8 cellular contexts compared by ENCODE assay signal in genomic region chr7:66206116-66206908, GRCh38. TPM values are rescaled to one million over a fixed set of nuclear protein-coding genes. Genes with fewer than 3 reads are reported as not detected.
DNase-seq lines count a peak whose midpoint lies in the region; ATAC-seq and TF ChIP-seq lines count a peak whose summit lies in the region.

No MANE protein-coding gene starts in this region.

- no peaks in the 10 kb centered on the region for H3K4me1 ChIP-seq in cardiac muscle cell (ENCODE audit: low read depth)
- no peaks in the 10 kb centered on the region for H3K4me1 ChIP-seq in breast epithelium
- peaks cover 10% of the 10 kb centered on the region for H3K4me1 ChIP-seq in mesodermal cell (ENCODE audit: control insufficient read depth, insufficient read depth, low read length, poor library complexity, severe bottlenecking)
- H3K4me1 ChIP-seq in uterus, result no peaks in the 10 kb centered on the region

- TF ChIP-seq CTCF in cardiac muscle cell (IDR thresholded peaks at IDR 0.05; ENCODE audit: low read depth, low read length) (no peak), breast epithelium (IDR thresholded peaks at IDR 0.05) (no peak), uterus (IDR thresholded peaks at IDR 0.05) (no peak)

- DNase-seq in cardiac muscle cell (ENCODE audit: low read depth in 1 of 2, low spot score in 1 of 2) (peak in 1 of 2 donors; percentile 15), left cardiac atrium (no peak), breast epithelium (ENCODE audit: low spot score in 2 of 2) (no peak), uterus (no peak), NOMO-1 treated with dmso at 0.1 percent for 144 hours (lab: John Stamatoyannopoulos, UW; ENCODE audit: unreplicated experiment) (no peak)

- no peak overlapping the region for H3K27ac ChIP-seq in cardiac muscle cell
- peak overlapping the region; percentile 76 to 94 for H3K27ac ChIP-seq in breast epithelium
- no peak overlapping the region for H3K27ac ChIP-seq in mesodermal cell (ENCODE audit: low read depth, low read length, severe bottlenecking)
- peak overlapping the region; percentile 69 to 76 for H3K27ac ChIP-seq in uterus

- H3K36me3 ChIP-seq in cardiac muscle cell, result no peaks in the 10 kb centered on the region
- no peaks in the 10 kb centered on the region for H3K36me3 ChIP-seq in breast epithelium
- H3K36me3 ChIP-seq in mesodermal cell (ENCODE audit: control insufficient read depth, insufficient read depth, low read length), result peaks cover 15% of the 10 kb centered on the region
- no peaks in the 10 kb centered on the region for H3K36me3 ChIP-seq in uterus

- peak overlapping the region; percentile 83 for H3K4me3 ChIP-seq in cardiac muscle cell
- peak overlapping the region; percentile 98 to 100 (median 100) for H3K4me3 ChIP-seq in breast epithelium
- H3K4me3 ChIP-seq in mesodermal cell (ENCODE audit: extremely low read depth, insufficient read depth, low read length, poor library complexity, severe bottlenecking), result peak overlapping the region; percentile 95
- peak overlapping the region; percentile 65 to 73 for H3K4me3 ChIP-seq in uterus

- ATAC-seq in left cardiac atrium (no peak), GM21786 (IDR thresholded peaks at IDR 0.05; ENCODE audit: unreplicated experiment) (no peak), GM21619 (IDR thresholded peaks at IDR 0.05; ENCODE audit: unreplicated experiment) (no peak)

- intact Hi-C loops in left cardiac atrium (cut with DNase I) (no loop called here), breast epithelium (cut with DNase I; ENCODE audit: low total_unique reads) (no loop called here), uterus (cut with DNase I; ENCODE audit: low total_unique reads) (loop anchor here (10.0 kb wide), 1 partner anchor 62 kb away; no protein-coding TSS in a partner anchor)

- H3K27me3 ChIP-seq in cardiac muscle cell (no peaks in the 10 kb centered on the region), breast epithelium (no peaks in the 10 kb centered on the region), uterus (no peaks in the 10 kb centered on the region)

- 66 to 77% methylated on average over 4 to 8 of the region's 12 CpGs for WGBS in mesodermal cell (ENCODE audit: insufficient coverage in 2 of 2), 2 experiments

- H3K9me3 ChIP-seq in cardiac muscle cell (ENCODE audit: low read depth) (no peaks in the 10 kb centered on the region), breast epithelium (no peaks in the 10 kb centered on the region), mesodermal cell (ENCODE audit: control insufficient read depth, low read length) (no peaks in the 10 kb centered on the region), uterus (no peaks in the 10 kb centered on the region)

- TF ChIP-seq POLR2A in breast epithelium (IDR thresholded peaks at IDR 0.05) (no peak), uterus (IDR thresholded peaks at IDR 0.05) (no peak)

RNA-seq across cellular contexts. Expression of gene TPST1, which starts 1.2 kb away (rescaled TPM):
- total RNA-seq in cardiac muscle cell (20.4 and 21.1 TPM in 2 replicates), left cardiac atrium (10 to 100 TPM in 1 of 2 donors, 1 to 10 TPM in 1; 9.2 to 12.3 TPM), breast epithelium (10 to 100 TPM; 23.2 to 34.4 (median 23.3) TPM), uterus (10 to 100 TPM; 21.0 to 97.0 (median 34.8) TPM)
- 23.7 and 24.8 TPM in 2 replicates for polyA plus RNA-seq in cardiac muscle cell
- 40.4 TPM for polyA plus RNA-seq in mesodermal cell (2013, experiment 1 of 2)
- polyA plus RNA-seq in mesodermal cell (2013, experiment 2 of 2), result 40.2 TPM

Comparison
In these comparisons a context has a peak if more than half of its experiments do, and no peak if none do; other contexts are left out.
1. H3K27ac ChIP-seq: peak in breast epithelium (2 of 2) and uterus (2 of 2); none in cardiac muscle cell (single experiment) and mesodermal cell (single experiment).
2. Peak in every context shown above with its lines, with median percentiles within 50 percentile points of each other: H3K4me3 ChIP-seq.